In the genomic region with DNA sequence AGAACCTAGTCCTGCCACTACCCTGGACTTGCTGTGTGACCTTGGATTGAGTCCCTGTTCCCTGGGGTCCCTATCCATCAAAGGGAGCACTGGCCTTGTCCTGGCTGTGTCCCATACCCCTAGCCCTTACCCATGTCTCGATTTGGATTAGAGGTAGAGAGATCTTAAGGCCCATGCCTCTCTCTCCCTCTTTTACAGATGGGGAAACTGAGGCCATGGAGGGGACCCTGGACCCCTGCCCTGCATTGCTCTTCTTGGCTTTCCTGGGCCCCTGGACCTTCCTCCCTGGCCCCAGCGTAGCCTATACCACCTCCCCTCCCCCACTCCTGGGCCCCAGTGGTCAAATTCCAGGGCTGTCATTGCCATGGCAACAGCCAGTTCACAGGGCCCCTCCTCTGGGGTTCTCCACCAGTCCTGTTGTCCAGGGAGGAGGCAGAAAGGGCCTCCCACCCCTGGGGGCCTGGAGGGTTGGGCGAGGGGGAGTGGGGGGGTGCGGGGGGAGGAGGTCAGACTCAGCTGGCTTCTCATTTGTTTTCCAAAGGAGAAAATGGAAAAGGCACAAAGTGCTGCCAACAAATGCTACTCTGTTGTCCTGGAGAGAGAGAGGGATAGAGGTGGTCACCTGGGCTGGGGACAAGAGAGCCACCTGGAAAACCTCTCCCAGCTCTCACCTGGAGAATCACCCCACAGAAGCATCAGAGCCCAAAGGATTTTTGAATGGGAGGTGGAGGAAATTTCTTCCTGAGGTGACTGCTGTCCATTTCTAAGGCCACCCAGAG, we compare ENCODE assay signal across 1 cellular context.
TF ChIP-seq lines count a peak whose summit lies in the region.

No MANE protein-coding gene starts in this region.

TF ChIP-seq in HepG2, 621 proteins besides CTCF, POLR2A, EP300 and RAD21 (continued from another document and continues in another):
- TF ChIP-seq, protein P1, sequence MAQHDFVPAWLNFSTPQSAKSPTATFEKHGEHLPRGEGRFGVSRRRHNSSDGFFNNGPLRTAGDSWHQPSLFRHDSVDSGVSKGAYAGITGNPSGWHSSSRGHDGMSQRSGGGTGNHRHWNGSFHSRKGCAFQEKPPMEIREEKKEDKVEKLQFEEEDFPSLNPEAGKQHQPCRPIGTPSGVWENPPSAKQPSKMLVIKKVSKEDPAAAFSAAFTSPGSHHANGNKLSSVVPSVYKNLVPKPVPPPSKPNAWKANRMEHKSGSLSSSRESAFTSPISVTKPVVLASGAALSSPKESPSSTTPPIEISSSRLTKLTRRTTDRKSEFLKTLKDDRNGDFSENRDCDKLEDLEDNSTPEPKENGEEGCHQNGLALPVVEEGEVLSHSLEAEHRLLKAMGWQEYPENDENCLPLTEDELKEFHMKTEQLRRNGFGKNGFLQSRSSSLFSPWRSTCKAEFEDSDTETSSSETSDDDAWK (CRISPR knock-in tag; IDR thresholded peaks at IDR 0.05) = no peak
- peak; percentile 68; the same call in 1 of the 2 replicates for TF ChIP-seq ESRRA (CRISPR knock-in tag; IDR thresholded peaks at IDR 0.05; ENCODE audit: low read depth)
- TF ChIP-seq, protein P2, sequence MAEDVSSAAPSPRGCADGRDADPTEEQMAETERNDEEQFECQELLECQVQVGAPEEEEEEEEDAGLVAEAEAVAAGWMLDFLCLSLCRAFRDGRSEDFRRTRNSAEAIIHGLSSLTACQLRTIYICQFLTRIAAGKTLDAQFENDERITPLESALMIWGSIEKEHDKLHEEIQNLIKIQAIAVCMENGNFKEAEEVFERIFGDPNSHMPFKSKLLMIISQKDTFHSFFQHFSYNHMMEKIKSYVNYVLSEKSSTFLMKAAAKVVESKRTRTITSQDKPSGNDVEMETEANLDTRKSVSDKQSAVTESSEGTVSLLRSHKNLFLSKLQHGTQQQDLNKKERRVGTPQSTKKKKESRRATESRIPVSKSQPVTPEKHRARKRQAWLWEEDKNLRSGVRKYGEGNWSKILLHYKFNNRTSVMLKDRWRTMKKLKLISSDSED (CRISPR knock-in tag; IDR thresholded peaks at IDR 0.05) = no peak
- no peak for TF ChIP-seq MYNN (CRISPR knock-in tag; IDR thresholded peaks at IDR 0.05; ENCODE audit: low read depth)
- 0 out of 2 replicates have a peak, but pooled peaks have one; percentile 21 for TF ChIP-seq POLR2AphosphoS5 (IDR thresholded peaks at IDR 0.05; ENCODE audit: low read depth, low read length)
- no peak for TF ChIP-seq ARNT2 (CRISPR knock-in tag; IDR thresholded peaks at IDR 0.05; ENCODE audit: low read depth)
- TF ChIP-seq ATF1 (CRISPR knock-in tag; IDR thresholded peaks at IDR 0.05) = no peak
- peak; percentile 73 for TF ChIP-seq GATAD2A (CRISPR knock-in tag; IDR thresholded peaks at IDR 0.05)
- TF ChIP-seq ZNF781 (CRISPR knock-in tag; IDR thresholded peaks at IDR 0.05; ENCODE audit: borderline replicate concordance, not compliant biosample characterization) = no peak
- TF ChIP-seq CBX2 (IDR thresholded peaks at IDR 0.05; ENCODE audit: low read depth, low read length) = no peak
- no peak for TF ChIP-seq CBX2 (CRISPR knock-in tag; IDR thresholded peaks at IDR 0.05; ENCODE audit: low read depth)
- TF ChIP-seq, protein P3, sequence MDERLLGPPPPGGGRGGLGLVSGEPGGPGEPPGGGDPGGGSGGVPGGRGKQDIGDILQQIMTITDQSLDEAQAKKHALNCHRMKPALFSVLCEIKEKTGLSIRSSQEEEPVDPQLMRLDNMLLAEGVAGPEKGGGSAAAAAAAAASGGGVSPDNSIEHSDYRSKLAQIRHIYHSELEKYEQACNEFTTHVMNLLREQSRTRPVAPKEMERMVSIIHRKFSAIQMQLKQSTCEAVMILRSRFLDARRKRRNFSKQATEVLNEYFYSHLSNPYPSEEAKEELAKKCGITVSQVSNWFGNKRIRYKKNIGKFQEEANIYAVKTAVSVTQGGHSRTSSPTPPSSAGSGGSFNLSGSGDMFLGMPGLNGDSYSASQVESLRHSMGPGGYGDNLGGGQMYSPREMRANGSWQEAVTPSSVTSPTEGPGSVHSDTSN (CRISPR knock-in tag; IDR thresholded peaks at IDR 0.05) = no peak
- no peak for TF ChIP-seq ZNF331 (CRISPR knock-in tag; IDR thresholded peaks at IDR 0.05)
- TF ChIP-seq AHR (CRISPR knock-in tag; IDR thresholded peaks at IDR 0.05) = no peak
- TF ChIP-seq, protein P4, sequence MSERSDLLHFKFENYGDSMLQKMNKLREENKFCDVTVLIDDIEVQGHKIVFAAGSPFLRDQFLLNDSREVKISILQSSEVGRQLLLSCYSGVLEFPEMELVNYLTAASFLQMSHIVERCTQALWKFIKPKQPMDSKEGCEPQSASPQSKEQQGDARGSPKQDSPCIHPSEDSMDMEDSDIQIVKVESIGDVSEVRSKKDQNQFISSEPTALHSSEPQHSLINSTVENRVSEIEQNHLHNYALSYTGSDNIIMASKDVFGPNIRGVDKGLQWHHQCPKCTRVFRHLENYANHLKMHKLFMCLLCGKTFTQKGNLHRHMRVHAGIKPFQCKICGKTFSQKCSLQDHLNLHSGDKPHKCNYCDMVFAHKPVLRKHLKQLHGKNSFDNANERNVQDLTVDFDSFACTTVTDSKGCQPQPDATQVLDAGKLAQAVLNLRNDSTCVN (CRISPR knock-in tag; IDR thresholded peaks at IDR 0.05; ENCODE audit: borderline replicate concordance) = no peak
- TF ChIP-seq SAFB2 (CRISPR knock-in tag; IDR thresholded peaks at IDR 0.05; ENCODE audit: borderline replicate concordance, low read depth) = no peak
- TF ChIP-seq MXD4 (CRISPR knock-in tag; IDR thresholded peaks at IDR 0.05) = no peak
- peak; percentile 96 for TF ChIP-seq ASH2L (IDR thresholded peaks at IDR 0.05; ENCODE audit: insufficient read length, low read depth, low read length)
- TF ChIP-seq, protein P5, sequence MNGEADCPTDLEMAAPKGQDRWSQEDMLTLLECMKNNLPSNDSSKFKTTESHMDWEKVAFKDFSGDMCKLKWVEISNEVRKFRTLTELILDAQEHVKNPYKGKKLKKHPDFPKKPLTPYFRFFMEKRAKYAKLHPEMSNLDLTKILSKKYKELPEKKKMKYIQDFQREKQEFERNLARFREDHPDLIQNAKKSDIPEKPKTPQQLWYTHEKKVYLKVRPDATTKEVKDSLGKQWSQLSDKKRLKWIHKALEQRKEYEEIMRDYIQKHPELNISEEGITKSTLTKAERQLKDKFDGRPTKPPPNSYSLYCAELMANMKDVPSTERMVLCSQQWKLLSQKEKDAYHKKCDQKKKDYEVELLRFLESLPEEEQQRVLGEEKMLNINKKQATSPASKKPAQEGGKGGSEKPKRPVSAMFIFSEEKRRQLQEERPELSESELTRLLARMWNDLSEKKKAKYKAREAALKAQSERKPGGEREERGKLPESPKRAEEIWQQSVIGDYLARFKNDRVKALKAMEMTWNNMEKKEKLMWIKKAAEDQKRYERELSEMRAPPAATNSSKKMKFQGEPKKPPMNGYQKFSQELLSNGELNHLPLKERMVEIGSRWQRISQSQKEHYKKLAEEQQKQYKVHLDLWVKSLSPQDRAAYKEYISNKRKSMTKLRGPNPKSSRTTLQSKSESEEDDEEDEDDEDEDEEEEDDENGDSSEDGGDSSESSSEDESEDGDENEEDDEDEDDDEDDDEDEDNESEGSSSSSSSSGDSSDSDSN (CRISPR knock-in tag; IDR thresholded peaks at IDR 0.05) = no peak
- peak; percentile 62; the same call in 1 of the 2 replicates for TF ChIP-seq FOXO1 (CRISPR knock-in tag; IDR thresholded peaks at IDR 0.05)
- TF ChIP-seq, protein P6, sequence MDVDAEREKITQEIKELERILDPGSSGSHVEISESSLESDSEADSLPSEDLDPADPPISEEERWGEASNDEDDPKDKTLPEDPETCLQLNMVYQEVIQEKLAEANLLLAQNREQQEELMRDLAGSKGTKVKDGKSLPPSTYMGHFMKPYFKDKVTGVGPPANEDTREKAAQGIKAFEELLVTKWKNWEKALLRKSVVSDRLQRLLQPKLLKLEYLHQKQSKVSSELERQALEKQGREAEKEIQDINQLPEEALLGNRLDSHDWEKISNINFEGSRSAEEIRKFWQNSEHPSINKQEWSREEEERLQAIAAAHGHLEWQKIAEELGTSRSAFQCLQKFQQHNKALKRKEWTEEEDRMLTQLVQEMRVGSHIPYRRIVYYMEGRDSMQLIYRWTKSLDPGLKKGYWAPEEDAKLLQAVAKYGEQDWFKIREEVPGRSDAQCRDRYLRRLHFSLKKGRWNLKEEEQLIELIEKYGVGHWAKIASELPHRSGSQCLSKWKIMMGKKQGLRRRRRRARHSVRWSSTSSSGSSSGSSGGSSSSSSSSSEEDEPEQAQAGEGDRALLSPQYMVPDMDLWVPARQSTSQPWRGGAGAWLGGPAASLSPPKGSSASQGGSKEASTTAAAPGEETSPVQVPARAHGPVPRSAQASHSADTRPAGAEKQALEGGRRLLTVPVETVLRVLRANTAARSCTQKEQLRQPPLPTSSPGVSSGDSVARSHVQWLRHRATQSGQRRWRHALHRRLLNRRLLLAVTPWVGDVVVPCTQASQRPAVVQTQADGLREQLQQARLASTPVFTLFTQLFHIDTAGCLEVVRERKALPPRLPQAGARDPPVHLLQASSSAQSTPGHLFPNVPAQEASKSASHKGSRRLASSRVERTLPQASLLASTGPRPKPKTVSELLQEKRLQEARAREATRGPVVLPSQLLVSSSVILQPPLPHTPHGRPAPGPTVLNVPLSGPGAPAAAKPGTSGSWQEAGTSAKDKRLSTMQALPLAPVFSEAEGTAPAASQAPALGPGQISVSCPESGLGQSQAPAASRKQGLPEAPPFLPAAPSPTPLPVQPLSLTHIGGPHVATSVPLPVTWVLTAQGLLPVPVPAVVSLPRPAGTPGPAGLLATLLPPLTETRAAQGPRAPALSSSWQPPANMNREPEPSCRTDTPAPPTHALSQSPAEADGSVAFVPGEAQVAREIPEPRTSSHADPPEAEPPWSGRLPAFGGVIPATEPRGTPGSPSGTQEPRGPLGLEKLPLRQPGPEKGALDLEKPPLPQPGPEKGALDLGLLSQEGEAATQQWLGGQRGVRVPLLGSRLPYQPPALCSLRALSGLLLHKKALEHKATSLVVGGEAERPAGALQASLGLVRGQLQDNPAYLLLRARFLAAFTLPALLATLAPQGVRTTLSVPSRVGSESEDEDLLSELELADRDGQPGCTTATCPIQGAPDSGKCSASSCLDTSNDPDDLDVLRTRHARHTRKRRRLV (CRISPR knock-in tag; IDR thresholded peaks at IDR 0.05) = 0 out of 2 replicates have a peak, but pooled peaks have one; percentile 34
- no peak for TF ChIP-seq HNRNPK (IDR thresholded peaks at IDR 0.05; ENCODE audit: low read depth, low read length, poor library complexity, severe bottlenecking)
- TF ChIP-seq, protein P7, sequence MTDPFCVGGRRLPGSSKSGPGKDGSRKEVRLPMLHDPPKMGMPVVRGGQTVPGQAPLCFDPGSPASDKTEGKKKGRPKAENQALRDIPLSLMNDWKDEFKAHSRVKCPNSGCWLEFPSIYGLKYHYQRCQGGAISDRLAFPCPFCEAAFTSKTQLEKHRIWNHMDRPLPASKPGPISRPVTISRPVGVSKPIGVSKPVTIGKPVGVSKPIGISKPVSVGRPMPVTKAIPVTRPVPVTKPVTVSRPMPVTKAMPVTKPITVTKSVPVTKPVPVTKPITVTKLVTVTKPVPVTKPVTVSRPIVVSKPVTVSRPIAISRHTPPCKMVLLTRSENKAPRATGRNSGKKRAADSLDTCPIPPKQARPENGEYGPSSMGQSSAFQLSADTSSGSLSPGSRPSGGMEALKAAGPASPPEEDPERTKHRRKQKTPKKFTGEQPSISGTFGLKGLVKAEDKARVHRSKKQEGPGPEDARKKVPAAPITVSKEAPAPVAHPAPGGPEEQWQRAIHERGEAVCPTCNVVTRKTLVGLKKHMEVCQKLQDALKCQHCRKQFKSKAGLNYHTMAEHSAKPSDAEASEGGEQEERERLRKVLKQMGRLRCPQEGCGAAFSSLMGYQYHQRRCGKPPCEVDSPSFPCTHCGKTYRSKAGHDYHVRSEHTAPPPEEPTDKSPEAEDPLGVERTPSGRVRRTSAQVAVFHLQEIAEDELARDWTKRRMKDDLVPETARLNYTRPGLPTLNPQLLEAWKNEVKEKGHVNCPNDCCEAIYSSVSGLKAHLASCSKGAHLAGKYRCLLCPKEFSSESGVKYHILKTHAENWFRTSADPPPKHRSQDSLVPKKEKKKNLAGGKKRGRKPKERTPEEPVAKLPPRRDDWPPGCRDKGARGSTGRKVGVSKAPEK (CRISPR knock-in tag; IDR thresholded peaks at IDR 0.05; ENCODE audit: borderline replicate concordance) = no peak
- no peak for TF ChIP-seq GZF1 (CRISPR knock-in tag; IDR thresholded peaks at IDR 0.05)
- TF ChIP-seq PAX8 (CRISPR knock-in tag; IDR thresholded peaks at IDR 0.05; ENCODE audit: borderline replicate concordance) = no peak
- TF ChIP-seq SP140L (CRISPR knock-in tag; IDR thresholded peaks at IDR 0.05; ENCODE audit: borderline replicate concordance) = no peak
- TF ChIP-seq, protein P8, sequence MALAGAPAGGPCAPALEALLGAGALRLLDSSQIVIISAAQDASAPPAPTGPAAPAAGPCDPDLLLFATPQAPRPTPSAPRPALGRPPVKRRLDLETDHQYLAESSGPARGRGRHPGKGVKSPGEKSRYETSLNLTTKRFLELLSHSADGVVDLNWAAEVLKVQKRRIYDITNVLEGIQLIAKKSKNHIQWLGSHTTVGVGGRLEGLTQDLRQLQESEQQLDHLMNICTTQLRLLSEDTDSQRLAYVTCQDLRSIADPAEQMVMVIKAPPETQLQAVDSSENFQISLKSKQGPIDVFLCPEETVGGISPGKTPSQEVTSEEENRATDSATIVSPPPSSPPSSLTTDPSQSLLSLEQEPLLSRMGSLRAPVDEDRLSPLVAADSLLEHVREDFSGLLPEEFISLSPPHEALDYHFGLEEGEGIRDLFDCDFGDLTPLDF (CRISPR knock-in tag; IDR thresholded peaks at IDR 0.05) = no peak
- TF ChIP-seq KDM4B (CRISPR knock-in tag; IDR thresholded peaks at IDR 0.05) = no peak
- TF ChIP-seq YY1 (IDR thresholded peaks at IDR 0.05; ENCODE audit: insufficient read depth, insufficient replicate concordance, low read depth, low read length) = no peak
- no peak for TF ChIP-seq GTF3A (CRISPR knock-in tag; conservative IDR thresholded peaks at IDR 0.05)
- TF ChIP-seq ZNF616 (CRISPR knock-in tag; IDR thresholded peaks at IDR 0.05; ENCODE audit: low read depth) = peak; percentile 31; the same call in 1 of the 2 replicates
- no peak for TF ChIP-seq ZNF546 (CRISPR knock-in tag; conservative IDR thresholded peaks at IDR 0.05)
- TF ChIP-seq ZNF124 (CRISPR knock-in tag; IDR thresholded peaks at IDR 0.05) = no peak
- peak; percentile 53; the same call in 1 of the 2 replicates for TF ChIP-seq ZSCAN31 (CRISPR knock-in tag; IDR thresholded peaks at IDR 0.05; ENCODE audit: low read depth)
- 0 out of 4 replicates have a peak, but pooled peaks of 1 of the 2 experiments have one; percentile 18 for TF ChIP-seq KLF16 (CRISPR knock-in tag; IDR thresholded peaks at IDR 0.05)
- 0 out of 2 replicates have a peak, but pooled peaks have one; percentile 61 for TF ChIP-seq ZNF510 (CRISPR knock-in tag; IDR thresholded peaks at IDR 0.05; ENCODE audit: low read depth)
